In genomic region chr17:7308625-7309433, GRCh38 we compare ENCODE assay signal across 1 cellular context.
A peak's percentile ranks its signal among the peaks of the same experiment; 100 is the strongest.
TF ChIP-seq lines count a peak whose summit lies in the region.

No MANE protein-coding gene starts in this region.

TF ChIP-seq in SK-N-SH, 30 proteins besides CTCF, POLR2A, EP300 and RAD21 (continued from another document):
- TF ChIP-seq MAX (IDR thresholded peaks at IDR 0.05; ENCODE audit: low read depth), result peak; percentile 16; the same call in 1 of the 2 replicates
- no peak for TF ChIP-seq GATA2 (CRISPR knock-in tag; IDR thresholded peaks at IDR 0.05)
